Comparison of ENCODE assay signal across 21 cellular contexts in the genomic region with DNA sequence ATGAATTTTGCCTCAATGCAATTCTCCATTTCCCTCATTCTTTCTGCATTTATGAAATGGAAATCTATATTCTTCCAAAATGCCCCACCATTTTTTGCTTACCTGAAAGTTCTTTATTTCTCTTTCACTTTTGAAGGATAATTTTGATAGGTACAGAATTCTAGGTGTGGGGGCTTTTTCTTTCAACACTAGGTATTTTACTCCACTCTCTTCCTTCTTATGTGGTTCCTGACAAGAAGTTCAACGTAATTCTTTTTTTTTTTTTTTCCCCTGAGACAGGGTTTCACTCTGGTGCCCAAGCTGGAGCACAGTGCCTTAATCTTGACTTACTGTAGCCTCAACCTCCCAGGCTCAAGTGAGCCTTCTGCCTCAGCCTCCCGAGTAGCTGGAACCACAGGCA. TPM values are rescaled to one million over a fixed set of nuclear protein-coding genes. Genes with fewer than 3 reads are reported as not detected.
"Had no signal": no experiment of that assay in that cellular context is flagged by ENCODE, and none has a peak within 500 bp of the region (broad histone marks: within the 10 kb centered on the region; RNA-seq: fewer than 3 reads in every experiment).

No MANE protein-coding gene starts in this region.

- H3K36me3 Mint-ChIP-seq: natural killer cell; stimulated activated naive B cell treated with anti-CD40 and anti-IgM and Interleukin-4, amounts not matched to agents 10 μg/mL and 1 μg/mL and 100 μg/mL, for 72 hours had no signal

- H3K27me3 ChIP-seq: spleen, thyroid gland, upper lobe of left lung, uterus had no signal

- H3K27ac ChIP-seq: dorsolateral prefrontal cortex, heart left ventricle, spleen, thyroid gland, upper lobe of left lung, uterus had no signal

- H3K27me3 Mint-ChIP-seq: stimulated activated naive B cell treated with anti-CD40 and anti-IgM and Interleukin-4, amounts not matched to agents 10 μg/mL and 1 μg/mL and 100 μg/mL, for 72 hours had no signal

- H3K9me3 Mint-ChIP-seq: natural killer cell; neural crest cell; stimulated activated naive B cell treated with anti-CD40 and anti-IgM and Interleukin-4, amounts not matched to agents 10 μg/mL and 1 μg/mL and 100 μg/mL, for 72 hours had no signal

- H3K4me3 ChIP-seq: dorsolateral prefrontal cortex, heart left ventricle, spleen, thyroid gland, upper lobe of left lung, uterus had no signal

- ATAC-seq: esophagus mucosa; heart left ventricle; left colon; natural killer cell; sciatic nerve; stimulated activated naive B cell treated with anti-CD40 and anti-IgM and Interleukin-4, amounts not matched to agents 10 μg/mL and 1 μg/mL and 100 μg/mL, for 72 hours had no signal

- DNase-seq: cortex of kidney; dorsolateral prefrontal cortex; effector memory CD4-positive, alpha-beta T cell; heart left ventricle; hippocampal formation; left colon; mesendoderm; natural killer cell; spleen; stimulated activated CD4-positive, alpha-beta T cell treated with anti-CD3 and anti-CD28 coated beads, Interleukin-15, amount 100 ng/mL, for 24 hours; stimulated activated CD4-positive, alpha-beta T cell treated with anti-CD3 and anti-CD28 coated beads, Interleukin-1b, Interleukin-23, amount 100 ng/mL, for 48 hours; stimulated activated CD4-positive, alpha-beta T cell treated with anti-CD3 and anti-CD28 coated beads, Interleukin-4, amount 100 ng/mL, for 24 hours; stimulated activated naive B cell treated with anti-CD40 and anti-IgM and Interleukin-4, amounts not matched to agents 10 μg/mL and 1 μg/mL and 100 μg/mL, for 72 hours; thyroid gland; upper lobe of left lung; uterus had no signal

- H3K4me1 ChIP-seq: uterus had no signal

- H3K4me1 Mint-ChIP-seq: neural crest cell had no signal

- H3K9me3 ChIP-seq: heart left ventricle, spleen, thyroid gland, upper lobe of left lung, uterus had no signal

- H3K27ac Mint-ChIP-seq: natural killer cell; stimulated activated naive B cell treated with anti-CD40 and anti-IgM and Interleukin-4, amounts not matched to agents 10 μg/mL and 1 μg/mL and 100 μg/mL, for 72 hours had no signal

- H3K4me3 Mint-ChIP-seq: natural killer cell; neural crest cell; stimulated activated naive B cell treated with anti-CD40 and anti-IgM and Interleukin-4, amounts not matched to agents 10 μg/mL and 1 μg/mL and 100 μg/mL, for 72 hours had no signal

- H3K36me3 ChIP-seq: heart left ventricle, spleen, thyroid gland, upper lobe of left lung, uterus had no signal

RNA-seq across cellular contexts. Expression of gene OASL, which starts 26.3 kb away (rescaled TPM):
- total RNA-seq: frontal cortex, neural crest cell, skeletal muscle tissue had no signal
